In the genomic region with DNA sequence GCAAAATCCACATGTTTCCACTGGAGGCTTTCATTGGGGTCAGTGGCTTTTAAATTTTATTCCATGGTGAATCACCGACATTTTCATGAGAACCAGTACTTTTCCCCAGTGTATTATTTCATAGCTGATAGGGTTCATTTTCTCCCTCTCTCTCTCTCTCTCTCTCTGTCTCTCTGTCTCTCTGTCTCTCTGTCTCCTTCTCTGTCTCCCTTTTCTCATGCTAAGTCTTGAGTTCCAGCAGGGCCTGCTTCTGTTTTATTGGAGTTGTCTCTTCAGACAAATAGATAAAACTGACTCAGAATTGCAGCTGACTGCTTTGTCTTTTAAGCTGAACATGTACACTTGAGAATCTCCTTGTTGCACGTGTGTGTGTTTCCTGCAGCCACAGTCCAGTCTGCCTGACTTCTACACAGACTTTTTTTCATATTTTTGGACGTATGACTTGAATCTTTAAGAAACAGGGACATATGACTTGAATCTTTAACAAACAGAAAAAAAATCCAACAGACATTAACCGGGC, we compare ENCODE assay signal across 31 cellular contexts.
DNase-seq lines count a peak whose midpoint lies in the region; ATAC-seq, FAIRE-seq and TF ChIP-seq lines count a peak whose summit lies in the region.
"Had no signal": no experiment of that assay in that cellular context is flagged by ENCODE, and none has a peak within 500 bp of the region (broad histone marks: within the 10 kb centered on the region; RNA-seq: fewer than 3 reads in every experiment).

No MANE protein-coding gene starts in this region.

- peak; percentile 72 for FAIRE-seq in A549 (lab: Jason Lieb, UNC)
- FAIRE-seq: GM12891, H54 had no signal

- H2AK5ac ChIP-seq in H9 (ENCODE audit: insufficient read length, low read length), result no peak overlapping the region

- DNase-seq in A549 (ENCODE audit: low read depth in 1 of 2, low spot score in 1 of 2), result no peak
- no peak for DNase-seq in H9
- no peak for DNase-seq in chondrocyte (ENCODE audit: low spot score)
- DNase-seq in nephron progenitor cell, result no peak
- DNase-seq in HuH-7 (ENCODE audit: low spot score), result no peak
- no peak for DNase-seq in CD4-positive, alpha-beta memory T cell
- no peak for DNase-seq in medulla oblongata (ENCODE audit: extremely low spot score)
- DNase-seq: activated CD4-positive, alpha-beta memory T cell treated with anti-CD3 and anti-CD28 coated beads, Interleukin-2, amount 10 ng/mL, durations not matched to agents 7 days and 5 days; activated CD4-positive, CD25-positive, alpha-beta regulatory T cell treated with anti-CD3 and anti-CD28 coated beads, Interleukin-2, amount 50 U/mL, for 72 hours; activated CD8-positive, alpha-beta memory T cell treated with anti-CD3 and anti-CD28 coated beads, Interleukin-2, amount 50 U/mL, for 48 hours; activated effector memory CD4-positive, alpha-beta T cell treated with Interleukin-2 at 50 U/mL for 16 hours; activated naive CD8-positive, alpha-beta T cell treated with anti-CD3 and anti-CD28 coated beads, Interleukin-2, amount 10 ng/mL, durations not matched to agents 7 days and 5 days; cerebellar nuclear complex; NCI-H1436; NCI-H2081 treated with DMSO at 0.1 percent for 48 hours; NCI-H226; NCI-H69; PC-9; right lobe of liver; stimulated activated CD4-positive, alpha-beta T cell treated with anti-CD3 and anti-CD28 coated beads, Interleukin-12 subunit alpha, Interleukin-12 subunit beta, amount 100 ng/mL, for 4 hours; stimulated activated CD4-positive, alpha-beta T cell treated with anti-CD3 and anti-CD28 coated beads, Interleukin-4, amount 100 ng/mL, for 1 hour; T-helper 2 cell; trophoblast cell had no signal

- H3K9me3 Mint-ChIP-seq in H9 (no peaks in the 10 kb centered on the region), chondrocyte (ENCODE audit: low read depth) (peaks cover 6% of the 10 kb centered on the region), nephron progenitor cell (peaks cover 3% of the 10 kb centered on the region)
- H3K9me3 Mint-ChIP-seq in CD4-positive, alpha-beta memory T cell, result no peaks in the 10 kb centered on the region
- H3K9me3 Mint-ChIP-seq: activated CD4-positive, alpha-beta memory T cell treated with anti-CD3 and anti-CD28 coated beads, Interleukin-2, amount 10 ng/mL, durations not matched to agents 7 days and 5 days; activated naive CD8-positive, alpha-beta T cell treated with anti-CD3 and anti-CD28 coated beads, Interleukin-2, amount 10 ng/mL, durations not matched to agents 7 days and 5 days had no signal

- H3K4me1 ChIP-seq in A549, result peaks cover 52% of the 10 kb centered on the region
- no peaks in the 10 kb centered on the region for H3K4me1 ChIP-seq in H9 (ENCODE audit: insufficient read depth, low read length)
- H3K4me1 ChIP-seq in CD4-positive, alpha-beta memory T cell (ENCODE audit: insufficient read depth, low read length), result no peaks in the 10 kb centered on the region
- H3K4me1 ChIP-seq: right lobe of liver had no signal

- no peak for TF ChIP-seq POLR2A in A549 (IDR thresholded peaks at IDR 0.05; ENCODE audit: low read length)

- no peaks in the 10 kb centered on the region for H3K9me3 ChIP-seq in A549
- H3K9me3 ChIP-seq in H9 (ENCODE audit: control insufficient read depth, low read depth, low read length), result no peaks in the 10 kb centered on the region
- no peaks in the 10 kb centered on the region for H3K9me3 ChIP-seq in CD4-positive, alpha-beta memory T cell (ENCODE audit: control insufficient read depth in 1 of 2, low read length in 2 of 2)
- H3K9me3 ChIP-seq: BLaER1 treated with 17β-estradiol and CSF1 and Interleukin-3, amounts not matched to agents 10 nM and 100 nM; neutrophil; right lobe of liver had no signal

- no peaks in the 10 kb centered on the region for H3K23me2 ChIP-seq in H9 (ENCODE audit: insufficient read length, low read depth, low read length, poor library complexity, severe bottlenecking)

- no peak overlapping the region for H3K56ac ChIP-seq in H9 (ENCODE audit: insufficient read length, low read depth, low read length)

- no peak overlapping the region for H2BK5ac ChIP-seq in H9 (ENCODE audit: insufficient read length, low read length)

- no peak overlapping the region for H2BK12ac ChIP-seq in H9 (ENCODE audit: insufficient read length, low read depth, low read length)

- no peak for TF ChIP-seq CTCF in A549 (IDR thresholded peaks at IDR 0.05)
- TF ChIP-seq CTCF in H9 (conservative IDR thresholded peaks at IDR 0.05), result no peak
- TF ChIP-seq CTCF in chondrocyte (IDR thresholded peaks at IDR 0.05), result no peak
- no peak for TF ChIP-seq CTCF in nephron progenitor cell (IDR thresholded peaks at IDR 0.05)

- CTCF ChIA-PET in A549 (lab: Yijun Ruan, JAX), result interaction anchor here (0.7 to 1.7 kb wide), 5 partner anchors 30 to 127 kb away, joined by 3 to 4 read pairs (median 4); no protein-coding TSS in a partner anchor
- CTCF ChIA-PET in CD4-positive, alpha-beta memory T cell (lab: Charles Lee; ENCODE audit: partially characterized antibody), result no interaction called here

- no peak overlapping the region for H3T11ph ChIP-seq in H9 (ENCODE audit: low read length)

- H3K27me3 ChIP-seq in H9 (ENCODE audit: insufficient read depth, low read length), result no peaks in the 10 kb centered on the region
- no peaks in the 10 kb centered on the region for H3K27me3 ChIP-seq in CD4-positive, alpha-beta memory T cell (ENCODE audit: insufficient read depth, low read length)
- H3K27me3 ChIP-seq: BLaER1 treated with 17β-estradiol and CSF1 and Interleukin-3, amounts not matched to agents 10 nM and 100 nM; neutrophil; right lobe of liver had no signal

- no peak for TF ChIP-seq RAD21 in A549 (conservative IDR thresholded peaks at IDR 0.05 in 1 of 2, IDR thresholded peaks at IDR 0.05 in 1 of 2)

- no peak overlapping the region for H4K91ac ChIP-seq in H9 (ENCODE audit: insufficient read length, low read depth, low read length)

- no peak overlapping the region for H3K9ac ChIP-seq in H9 (ENCODE audit: extremely low read depth, insufficient read length, low read length)
- H3K9ac ChIP-seq: BLaER1 treated with 17β-estradiol and CSF1 and Interleukin-3, amounts not matched to agents 10 nM and 100 nM; KMS-11 had no signal

- no peak overlapping the region for H4K8ac ChIP-seq in H9 (replicated peaks; ENCODE audit: insufficient read length, low read depth, low read length)

- H3K23ac ChIP-seq in H9 (ENCODE audit: insufficient read length, low read depth, low read length), result no peak overlapping the region

- no peak for TF ChIP-seq EP300 in A549 (IDR thresholded peaks at IDR 0.05)

- no peak overlapping the region for H2BK15ac ChIP-seq in H9 (ENCODE audit: low read depth, low read length)

- no peak overlapping the region for H3K4me2 ChIP-seq in A549
- H3K4me2 ChIP-seq in H9 (ENCODE audit: insufficient read depth, insufficient read length, low read length), result no peak overlapping the region
- H3K4me2 ChIP-seq: BLaER1 treated with 17β-estradiol and CSF1 and Interleukin-3, amounts not matched to agents 10 nM and 100 nM; KMS-11; PC-9 had no signal

- no peak overlapping the region for H3K4me3 Mint-ChIP-seq in H9
- H3K4me3 Mint-ChIP-seq in chondrocyte (ENCODE audit: unreplicated experiment), result no peak overlapping the region
- no peak overlapping the region for H3K4me3 Mint-ChIP-seq in nephron progenitor cell
- H3K4me3 Mint-ChIP-seq in CD4-positive, alpha-beta memory T cell, result no peak overlapping the region
- H3K4me3 Mint-ChIP-seq: activated CD4-positive, alpha-beta memory T cell treated with anti-CD3 and anti-CD28 coated beads, Interleukin-2, amount 10 ng/mL, durations not matched to agents 7 days and 5 days; activated naive CD8-positive, alpha-beta T cell treated with anti-CD3 and anti-CD28 coated beads, Interleukin-2, amount 10 ng/mL, durations not matched to agents 7 days and 5 days had no signal

- H3K27me3 Mint-ChIP-seq in H9 (ENCODE audit: low read depth), result no peaks in the 10 kb centered on the region
- no peaks in the 10 kb centered on the region for H3K27me3 Mint-ChIP-seq in chondrocyte (ENCODE audit: low read depth)
- no peaks in the 10 kb centered on the region for H3K27me3 Mint-ChIP-seq in nephron progenitor cell (ENCODE audit: low read depth, poor library complexity)
- no peaks in the 10 kb centered on the region for H3K27me3 Mint-ChIP-seq in CD4-positive, alpha-beta memory T cell
- H3K27me3 Mint-ChIP-seq: activated CD4-positive, alpha-beta memory T cell treated with anti-CD3 and anti-CD28 coated beads, Interleukin-2, amount 10 ng/mL, durations not matched to agents 7 days and 5 days; activated naive CD8-positive, alpha-beta T cell treated with anti-CD3 and anti-CD28 coated beads, Interleukin-2, amount 10 ng/mL, durations not matched to agents 7 days and 5 days; progenitor cell of endocrine pancreas had no signal

- 85% methylated on average over 4 of the region's 4 CpGs for WGBS in A549 (ENCODE audit: missing lambda C conversion rate)
- WGBS in H9 (ENCODE audit: extremely low coverage, insufficient read length, low lambda C conversion rate), result no CpG with 5 or more reads among the region's 4 CpGs

- peaks cover 9 to 16% of the 10 kb centered on the region in 2 experiments for H3K4me1 Mint-ChIP-seq in H9
- H3K4me1 Mint-ChIP-seq in chondrocyte (ENCODE audit: low read depth), result peaks cover 72% of the 10 kb centered on the region
- H3K4me1 Mint-ChIP-seq in nephron progenitor cell, result peaks cover 44% of the 10 kb centered on the region
- H3K4me1 Mint-ChIP-seq in CD4-positive, alpha-beta memory T cell, result peaks cover 0 to 3% (median under 1%) of the 10 kb centered on the region in 4 donors

- H3K27ac ChIP-seq in A549, result peak overlapping the region; percentile 38 to 65; a peak in 4 of 6 replicates
- no peak overlapping the region for H3K27ac ChIP-seq in H9 (ENCODE audit: insufficient read length, low read depth, low read length)
- H3K27ac ChIP-seq in CD4-positive, alpha-beta memory T cell (ENCODE audit: low read depth, low read length), result no peak overlapping the region
- H3K27ac ChIP-seq: BLaER1 treated with 17β-estradiol and CSF1 and Interleukin-3, amounts not matched to agents 10 nM and 100 nM; KMS-11; neutrophil; PC-9; right lobe of liver had no signal

- no peaks in the 10 kb centered on the region for H3K79me1 ChIP-seq in H9 (ENCODE audit: insufficient read depth, low read depth, low read length, poor library complexity, severe bottlenecking)

- POLR2A ChIA-PET in A549 (lab: Yijun Ruan, JAX), result no interaction called here
- POLR2A ChIA-PET in CD4-positive, alpha-beta memory T cell (lab: Charles Lee; ENCODE audit: partially characterized antibody), result no interaction called here

- H3K18ac ChIP-seq in H9 (ENCODE audit: insufficient read length, low read depth, low read length), result no peak overlapping the region

- H3K14ac ChIP-seq in H9 (ENCODE audit: insufficient read depth, low read length), result no peak overlapping the region

- no peak for ATAC-seq in A549
- ATAC-seq: left lobe of liver, right lobe of liver, SK-N-SH treated with all-trans-retinoic acid at 6 μM for 48 hours had no signal

- intact Hi-C loops in CD4-positive, alpha-beta memory T cell (cut with micrococcal nuclease), result no loop called here

- H3K79me2 ChIP-seq in H9 (ENCODE audit: insufficient read depth, low read length), result no peaks in the 10 kb centered on the region

- no peak overlapping the region for H2AFZ ChIP-seq in H9 (ENCODE audit: low read length)
- H2AFZ ChIP-seq: PC-9 had no signal

- no peak overlapping the region for H2BK20ac ChIP-seq in H9 (ENCODE audit: low read depth, low read length, poor library complexity, severe bottlenecking)

- peak overlapping the region in 2 of 3 experiments; percentile 13 to 52; a peak in 3 of 7 replicates for H3K27ac Mint-ChIP-seq in H9
- peak overlapping the region; percentile 91 for H3K27ac Mint-ChIP-seq in chondrocyte (ENCODE audit: unreplicated experiment)
- H3K27ac Mint-ChIP-seq in nephron progenitor cell, result peak overlapping the region; percentile 85
- no peak overlapping the region for H3K27ac Mint-ChIP-seq in CD4-positive, alpha-beta memory T cell
- H3K27ac Mint-ChIP-seq: activated CD4-positive, alpha-beta memory T cell treated with anti-CD3 and anti-CD28 coated beads, Interleukin-2, amount 10 ng/mL, durations not matched to agents 7 days and 5 days; activated naive CD8-positive, alpha-beta T cell treated with anti-CD3 and anti-CD28 coated beads, Interleukin-2, amount 10 ng/mL, durations not matched to agents 7 days and 5 days; progenitor cell of endocrine pancreas had no signal

- no peak overlapping the region for H3K4me3 ChIP-seq in A549
- H3K4me3 ChIP-seq in CD4-positive, alpha-beta memory T cell (ENCODE audit: low read length in 2 of 2), result no peak overlapping the region
- H3K4me3 ChIP-seq: BLaER1 treated with 17β-estradiol and CSF1 and Interleukin-3, amounts not matched to agents 10 nM and 100 nM; PC-9; right lobe of liver had no signal

- H3K4ac ChIP-seq in H9 (ENCODE audit: low read depth, low read length), result no peak overlapping the region

- H3K36me3 Mint-ChIP-seq in H9 (ENCODE audit: insufficient read depth in 1 of 3, low read depth in 3 of 3), result peaks cover 1 to 8% (median 3%) of the 10 kb centered on the region in 3 experiments; a peak in 3 of 7 replicates
- peaks cover 3% of the 10 kb centered on the region for H3K36me3 Mint-ChIP-seq in chondrocyte (ENCODE audit: low read depth)
- peaks cover 18% of the 10 kb centered on the region for H3K36me3 Mint-ChIP-seq in nephron progenitor cell (ENCODE audit: low read depth)
- peaks cover 36 to 65% of the 10 kb centered on the region in 2 donors for H3K36me3 Mint-ChIP-seq in CD4-positive, alpha-beta memory T cell

- no peaks in the 10 kb centered on the region for H4K20me1 ChIP-seq in H9 (ENCODE audit: control insufficient read depth, insufficient read depth, insufficient read length)
- H4K20me1 ChIP-seq: BLaER1 treated with 17β-estradiol and CSF1 and Interleukin-3, amounts not matched to agents 10 nM and 100 nM had no signal

- no peaks in the 10 kb centered on the region for H3K36me3 ChIP-seq in CD4-positive, alpha-beta memory T cell (ENCODE audit: insufficient read depth, low read length)
- H3K36me3 ChIP-seq: right lobe of liver had no signal

- H4K5ac ChIP-seq in H9 (ENCODE audit: insufficient read length, low read depth, low read length), result no peak overlapping the region

- H2BK120ac ChIP-seq in H9 (ENCODE audit: low read depth, low read length, poor library complexity, severe bottlenecking), result no peak overlapping the region

Comparison
In these comparisons a context has a peak if more than half of its experiments do, and no peak if none do; other contexts are left out.
1. H3K27ac ChIP-seq: peak in A549 (2 of 2); none in H9 (single experiment) and CD4-positive, alpha-beta memory T cell (single experiment).
2. H3K27ac Mint-ChIP-seq: peak in H9 (2 of 3), chondrocyte (single experiment) and nephron progenitor cell (single experiment); none in CD4-positive, alpha-beta memory T cell (0 of 7).